1 cellular context compared by ENCODE assay signal in genomic region chr5:28265877-28266276, GRCh38.
TF ChIP-seq lines count a peak whose summit lies in the region.

No MANE protein-coding gene starts in this region.

TF ChIP-seq in WTC11, 78 proteins besides CTCF, POLR2A, EP300 and RAD21 (continued from another document):
- TF ChIP-seq AR (CRISPR knock-in tag; IDR thresholded peaks at IDR 0.05) = no peak
- TF ChIP-seq MAX (CRISPR knock-in tag; IDR thresholded peaks at IDR 0.05) = no peak
- no peak for TF ChIP-seq ZNF263 (CRISPR knock-in tag; IDR thresholded peaks at IDR 0.05; ENCODE audit: low read depth)
- no peak for TF ChIP-seq FOXK1 (CRISPR knock-in tag; IDR thresholded peaks at IDR 0.05)
- TF ChIP-seq FOXP1 (CRISPR knock-in tag; IDR thresholded peaks at IDR 0.05; ENCODE audit: borderline replicate concordance) = no peak
- no peak for TF ChIP-seq IRF2 (CRISPR knock-in tag; IDR thresholded peaks at IDR 0.05; ENCODE audit: borderline replicate concordance, low read depth)
- TF ChIP-seq CDX4 (CRISPR knock-in tag; IDR thresholded peaks at IDR 0.05; ENCODE audit: borderline replicate concordance) = no peak
